ENCODE assay signal across 15 cellular contexts in the genomic region with DNA sequence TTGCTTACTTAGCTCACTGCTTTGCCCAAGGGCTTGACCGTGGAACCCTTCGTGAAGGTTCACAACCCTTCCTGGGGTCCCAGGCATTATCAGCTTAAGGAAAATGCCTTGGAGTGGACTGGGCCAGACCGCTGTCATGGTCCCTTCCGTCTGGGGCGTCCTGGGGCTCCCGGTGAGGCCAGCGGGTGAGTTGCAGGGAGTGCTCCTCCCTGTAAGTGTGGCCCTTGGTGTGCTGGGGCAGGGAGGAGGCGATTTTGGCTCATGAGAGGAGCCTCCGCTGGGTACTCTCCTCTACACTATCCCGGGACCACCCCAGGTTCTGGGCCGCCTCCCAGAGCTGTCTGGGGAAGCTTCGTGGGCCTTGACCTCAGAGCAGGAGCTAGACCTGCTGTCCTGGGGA. TPM values are rescaled to one million over a fixed set of nuclear protein-coding genes. Genes with fewer than 3 reads are reported as not detected.
DNase-seq lines count a peak whose midpoint lies in the region; ATAC-seq and TF ChIP-seq lines count a peak whose summit lies in the region.
"Had no signal": no experiment of that assay in that cellular context is flagged by ENCODE, and none has a peak within 500 bp of the region (broad histone marks: within the 10 kb centered on the region; RNA-seq: fewer than 3 reads in every experiment).

No MANE protein-coding gene starts in this region.

- H3K4ac ChIP-seq in mesendoderm (ENCODE audit: low read depth, low read length): no peak overlapping the region

- H2AK5ac ChIP-seq in mesendoderm (ENCODE audit: low read length): no peak overlapping the region

- no peak overlapping the region for H3K27ac Mint-ChIP-seq in activated CD4-positive, alpha-beta T cell treated with anti-CD3 and anti-CD28 coated beads for 36 hours
- H3K27ac Mint-ChIP-seq: CD4-positive, alpha-beta memory T cell had no signal

- H3K4me2 ChIP-seq in mesendoderm (ENCODE audit: low read length): no peak overlapping the region

- H3K56ac ChIP-seq in mesendoderm (ENCODE audit: low read length): no peak overlapping the region

- H3K36me3 ChIP-seq in H7 (replicated peaks; ENCODE audit: control insufficient read depth, insufficient read depth, low read length): no peaks in the 10 kb centered on the region
- H3K36me3 ChIP-seq in mesendoderm (ENCODE audit: control insufficient read depth, insufficient read depth, low read length): no peaks in the 10 kb centered on the region
- H3K36me3 ChIP-seq: BE2C had no signal

- peak overlapping the region; percentile 30 for H3K27ac ChIP-seq in angular gyrus (ENCODE audit: low read depth, low read length)
- H3K27ac ChIP-seq in dorsolateral prefrontal cortex: peak overlapping the region in 52 of 59 donors; percentile 14 to 96 (median 74)
- H3K27ac ChIP-seq in mesendoderm (ENCODE audit: low read depth, low read length): no peak overlapping the region
- H3K27ac ChIP-seq: C4-2B had no signal

- no peak overlapping the region for H3K9ac ChIP-seq in mesendoderm (ENCODE audit: low read length)

- H2BK5ac ChIP-seq in mesendoderm (ENCODE audit: low read length): no peak overlapping the region

- no peaks in the 10 kb centered on the region for H3K79me2 ChIP-seq in mesendoderm (ENCODE audit: control insufficient read depth, insufficient read depth, low read length)

- H3K27me3 Mint-ChIP-seq in activated CD4-positive, alpha-beta T cell treated with anti-CD3 and anti-CD28 coated beads for 36 hours: no peaks in the 10 kb centered on the region

- no peaks in the 10 kb centered on the region for H3K4me1 ChIP-seq in mesendoderm (ENCODE audit: control insufficient read depth, low read depth, low read length)
- H3K4me1 ChIP-seq: BE2C had no signal

- POLR2A ChIA-PET in activated CD4-positive, alpha-beta T cell treated with anti-CD3 and anti-CD28 coated beads for 36 hours (lab: Charles Lee): no interaction called here

- CTCF ChIA-PET in activated CD4-positive, alpha-beta T cell treated with anti-CD3 and anti-CD28 coated beads for 36 hours (lab: Charles Lee): no interaction called here

- H3K4me3 Mint-ChIP-seq in activated CD4-positive, alpha-beta T cell treated with anti-CD3 and anti-CD28 coated beads for 36 hours: no peak overlapping the region
- H3K4me3 Mint-ChIP-seq: CD4-positive, alpha-beta memory T cell had no signal

- H3K18ac ChIP-seq in mesendoderm (ENCODE audit: low read length): peak overlapping the region; percentile 13

- H3K9me3 Mint-ChIP-seq in activated CD4-positive, alpha-beta T cell treated with anti-CD3 and anti-CD28 coated beads for 36 hours (ENCODE audit: low read depth): no peaks in the 10 kb centered on the region
- H3K9me3 Mint-ChIP-seq: CD4-positive, alpha-beta memory T cell had no signal

- no peaks in the 10 kb centered on the region for H3K79me1 ChIP-seq in mesendoderm (ENCODE audit: low read length)

- H4K5ac ChIP-seq in mesendoderm (ENCODE audit: low read length): no peak overlapping the region

- H3K4me3 ChIP-seq in H7 (ENCODE audit: insufficient read depth, low read depth, low read length) (no peak overlapping the region), dorsolateral prefrontal cortex (no peak overlapping the region), mesendoderm (ENCODE audit: low read length) (no peak overlapping the region)
- H3K4me3 ChIP-seq: GM12878 had no signal

- TF ChIP-seq CTCF in dorsolateral prefrontal cortex (IDR thresholded peaks at IDR 0.05 in 54 of 56, conservative IDR thresholded peaks at IDR 0.05 in 2 of 56; ENCODE audit: low read depth in 1 of 56, partially characterized antibody in 56 of 56): no peak

- H3K23ac ChIP-seq in mesendoderm (ENCODE audit: low read length): no peak overlapping the region

- H4K8ac ChIP-seq in mesendoderm (ENCODE audit: low read depth, low read length): no peak overlapping the region

- ATAC-seq in activated CD4-positive, alpha-beta T cell treated with anti-CD3 and anti-CD28 coated beads for 36 hours: no peak
- ATAC-seq: GM12878, HCT116, HepG2 had no signal

- WGBS in mesendoderm (ENCODE audit: extremely low coverage, insufficient coverage, low lambda C conversion rate): no CpG with 5 or more reads among the region's 12 CpGs

- intact Hi-C loops in dorsolateral prefrontal cortex (cut with DNase I): loop anchor here in 1 of 2 donors (5.0 kb wide), 1 partner anchor 75 kb away; no protein-coding TSS in a partner anchor
- intact Hi-C loops in activated CD4-positive, alpha-beta T cell treated with anti-CD3 and anti-CD28 coated beads for 36 hours (cut with DNase I, micrococcal nuclease): no loop called here

- H3K4me1 Mint-ChIP-seq in activated CD4-positive, alpha-beta T cell treated with anti-CD3 and anti-CD28 coated beads for 36 hours: no peaks in the 10 kb centered on the region
- H3K4me1 Mint-ChIP-seq: CD4-positive, alpha-beta memory T cell had no signal

- H3K27me3 ChIP-seq in H7 (ENCODE audit: control insufficient read depth, insufficient read depth, low read length): no peaks in the 10 kb centered on the region
- no peaks in the 10 kb centered on the region for H3K27me3 ChIP-seq in dorsolateral prefrontal cortex
- H3K27me3 ChIP-seq in mesendoderm (ENCODE audit: insufficient read depth, low read length, poor library complexity): no peaks in the 10 kb centered on the region
- H3K27me3 ChIP-seq: BE2C had no signal

- H2BK120ac ChIP-seq in mesendoderm (ENCODE audit: low read depth, low read length): no peak overlapping the region

- no peaks in the 10 kb centered on the region for H3K36me3 Mint-ChIP-seq in activated CD4-positive, alpha-beta T cell treated with anti-CD3 and anti-CD28 coated beads for 36 hours (ENCODE audit: low read depth)
- H3K36me3 Mint-ChIP-seq: CD4-positive, alpha-beta memory T cell had no signal

- DNase-seq in H7 (peak; percentile 40), dorsolateral prefrontal cortex (no peak), mesendoderm (no peak), AG20443 (ENCODE audit: low spot score) (no peak), H4 (ENCODE audit: low spot score) (no peak)
- no peak for DNase-seq in activated CD4-positive, alpha-beta T cell treated with anti-CD3 and anti-CD28 coated beads for 36 hours
- DNase-seq: BE2C; CD4-positive, alpha-beta memory T cell; DMS79; GOT3 had no signal

- H2BK15ac ChIP-seq in mesendoderm (replicated peaks; ENCODE audit: low read depth): no peak overlapping the region

RNA-seq across cellular contexts. Expression of a gene that starts 48.1 kb away (rescaled TPM):
- 13.2 and 15.1 TPM in 2 replicates for total RNA-seq in H7 (2014; rRNA removed; shearing (Covaris generic))
- 10 to 100 TPM; 21.7 to 74.9 (median 55.1) TPM for total RNA-seq in dorsolateral prefrontal cortex
- 1.8 TPM for polyA plus RNA-seq in mesendoderm (2013, experiment 1 of 2)
- polyA plus RNA-seq in mesendoderm (2013, experiment 2 of 2): 2.2 TPM
- not detected for total RNA-seq in activated CD4-positive, alpha-beta T cell treated with anti-CD3 and anti-CD28 coated beads for 36 hours
- total RNA-seq in H4 (2014; rRNA removed; shearing (Covaris generic)): 3.6 and 6.1 TPM in 2 replicates
- total RNA-seq: GM12878, HepG2 had no signal
- polyA plus RNA-seq: CD4-positive, alpha-beta memory T cell; GM12878; HepG2 had no signal
